Comparison of ENCODE assay signal across 25 cellular contexts in genomic region chr7:358352-358751, GRCh38.
"Had no signal": no experiment of that assay in that cellular context is flagged by ENCODE, and none has a peak within 500 bp of the region (broad histone marks: within the 10 kb centered on the region; RNA-seq: fewer than 3 reads in every experiment).

No MANE protein-coding gene starts in this region.

- DNase-seq: activated CD4-positive, alpha-beta T cell treated with anti-CD3 and anti-CD28 coated beads, Interleukin-2, amount 10 ng/mL, durations not matched to agents 24 days and 14 days; activated CD4-positive, alpha-beta T cell treated with anti-CD3 and anti-CD28 coated beads, Interleukin-2, amount 50 U/mL, for 4 hours; activated CD8-positive, alpha-beta memory T cell treated with anti-CD3 and anti-CD28 coated beads, Interleukin-2, amount 50 U/mL, for 4 hours; activated CD8-positive, alpha-beta T cell treated with anti-CD3 and anti-CD28 coated beads for 36 hours; activated gamma-delta T cell treated with Interleukin-2 at 50 U/mL for 16 hours; activated naive CD4-positive, alpha-beta T cell treated with anti-CD3 and anti-CD28 coated beads for 36 hours; activated T-cell treated with anti-CD3 and anti-CD28 coated beads for 4 hours; activated T-cell treated with anti-CD3 and anti-CD28 coated beads, Interleukin-2, amount 50 U/mL, for 4 hours; adrenal gland; caudate nucleus; NCI-H1105 treated with DMSO at 0.1 percent for 48 hours; NCI-H1436 treated with DMSO at 0.1 percent for 48 hours; NCI-H1694 treated with DMSO at 0.1 percent for 48 hours; NCI-H2029; NCI-H345; NCI-H524 treated with DMSO at 0.1 percent for 48 hours; SIG-M5; T1000; WERI-Rb-1 had no signal

- H3K27me3 Mint-ChIP-seq: activated CD4-positive, alpha-beta T cell treated with anti-CD3 and anti-CD28 coated beads, Interleukin-2, amount 10 ng/mL, durations not matched to agents 24 days and 14 days; activated CD8-positive, alpha-beta T cell treated with anti-CD3 and anti-CD28 coated beads for 36 hours had no signal

- ATAC-seq: activated CD8-positive, alpha-beta T cell treated with anti-CD3 and anti-CD28 coated beads for 36 hours; activated naive CD4-positive, alpha-beta T cell treated with anti-CD3 and anti-CD28 coated beads, Interleukin-2, amount 50 U/mL, for 72 hours; activated T-cell treated with anti-CD3 and anti-CD28 coated beads, Interleukin-2, amount 50 U/mL, for 4 hours; Panc1 had no signal

- FAIRE-seq: astrocyte, bronchial epithelial cell had no signal

- H3K27me3 ChIP-seq: body of pancreas had no signal

- H3K27ac Mint-ChIP-seq: activated CD4-positive, alpha-beta T cell treated with anti-CD3 and anti-CD28 coated beads, Interleukin-2, amount 10 ng/mL, durations not matched to agents 24 days and 14 days; activated CD8-positive, alpha-beta T cell treated with anti-CD3 and anti-CD28 coated beads for 36 hours; activated T-helper 1 cell treated with anti-CD3 and anti-CD28 coated beads, Interleukin-12 subunit alpha, Interleukin-12 subunit beta, Interleukin-2, Interleukin-4 antibody, amounts not matched to agents 30 ng/mL and 10 ng/mL and 1 ng/mL, durations not matched to agents 14 hours and 24 hours and 36 hours had no signal

- H3K4me3 ChIP-seq: adrenal gland, body of pancreas had no signal

- H3K36me3 ChIP-seq: adrenal gland, WERI-Rb-1 had no signal

- H3K4me3 Mint-ChIP-seq: activated CD4-positive, alpha-beta T cell treated with anti-CD3 and anti-CD28 coated beads, Interleukin-2, amount 10 ng/mL, durations not matched to agents 24 days and 14 days; activated CD8-positive, alpha-beta T cell treated with anti-CD3 and anti-CD28 coated beads for 36 hours; activated naive CD4-positive, alpha-beta T cell treated with anti-CD3 and anti-CD28 coated beads for 36 hours; activated T-cell treated with anti-CD3 and anti-CD28 coated beads, Interleukin-2, amount 50 U/mL, for 4 hours; activated T-helper 1 cell treated with anti-CD3 and anti-CD28 coated beads, Interleukin-12 subunit alpha, Interleukin-12 subunit beta, Interleukin-2, Interleukin-4 antibody, amounts not matched to agents 30 ng/mL and 10 ng/mL and 1 ng/mL, durations not matched to agents 14 hours and 24 hours and 36 hours had no signal

- H3K27ac ChIP-seq: adrenal gland, WERI-Rb-1 had no signal

- H3K9me3 ChIP-seq: adrenal gland had no signal
